In the genomic region with DNA sequence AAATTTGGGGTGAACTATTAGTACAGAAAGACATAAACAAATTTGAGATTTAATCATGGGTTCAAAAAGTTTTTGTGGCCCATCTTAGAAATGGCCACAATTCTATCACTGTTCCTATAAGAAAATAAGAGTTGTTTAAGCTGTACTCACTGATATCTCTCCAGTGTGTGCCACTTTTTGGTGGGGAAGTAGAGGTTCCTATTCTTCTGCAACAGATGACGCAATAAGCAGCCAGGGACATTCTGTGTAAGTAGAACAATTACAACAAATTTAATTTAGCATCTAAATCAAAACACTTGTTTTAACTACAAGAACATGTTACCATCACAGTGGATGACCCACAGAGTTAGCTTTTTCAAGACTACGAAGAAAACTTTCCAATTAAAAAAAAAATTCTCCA, we compare ENCODE assay signal across 2 cellular contexts.
TF ChIP-seq lines count a peak whose summit lies in the region.

No MANE protein-coding gene starts in this region.

TF ChIP-seq in IMR-90, 13 proteins besides CTCF, POLR2A, EP300 and RAD21:
- peak; percentile 92 for TF ChIP-seq CEBPB (IDR thresholded peaks at IDR 0.05; ENCODE audit: low read depth, low read length)
- TF ChIP-seq CHD1 (IDR thresholded peaks at IDR 0.05; ENCODE audit: low read depth, low read length) = no peak
- TF ChIP-seq FOS (IDR thresholded peaks at IDR 0.05; ENCODE audit: low read depth, low read length) = no peak
TF ChIP-seq in IMR-90: peak in this region for 1.

TF ChIP-seq in K562, 482 proteins besides CTCF, POLR2A, EP300 and RAD21:
- TF ChIP-seq DMBX1 (CRISPR knock-in tag; IDR thresholded peaks at IDR 0.05; ENCODE audit: borderline replicate concordance) (no peak), CEBPG (CRISPR knock-in tag; IDR thresholded peaks at IDR 0.05) (peak; percentile 62), CEBPG (tag; conservative IDR thresholded peaks at IDR 0.05 in 1 of 2, IDR thresholded peaks at IDR 0.05 in 1 of 2) (peak; percentile 78 to 89), CEBPB (tag; IDR thresholded peaks at IDR 0.05) (peak; percentile 94), TOE1 (IDR thresholded peaks at IDR 0.05; ENCODE audit: borderline replicate concordance) (no peak), TOE1 (CRISPR knock-in tag; IDR thresholded peaks at IDR 0.05; ENCODE audit: borderline replicate concordance, low read depth) (no peak), TSC22D4 (tag; IDR thresholded peaks at IDR 0.05) (no peak), HDAC2 (IDR thresholded peaks at IDR 0.05) (no peak), ATF3 (IDR thresholded peaks at IDR 0.05) (peak; percentile 66), ATF3 (CRISPR knock-in tag; conservative IDR thresholded peaks at IDR 0.05) (no peak)
